ENCODE assay signal across 8 cellular contexts in the genomic region with DNA sequence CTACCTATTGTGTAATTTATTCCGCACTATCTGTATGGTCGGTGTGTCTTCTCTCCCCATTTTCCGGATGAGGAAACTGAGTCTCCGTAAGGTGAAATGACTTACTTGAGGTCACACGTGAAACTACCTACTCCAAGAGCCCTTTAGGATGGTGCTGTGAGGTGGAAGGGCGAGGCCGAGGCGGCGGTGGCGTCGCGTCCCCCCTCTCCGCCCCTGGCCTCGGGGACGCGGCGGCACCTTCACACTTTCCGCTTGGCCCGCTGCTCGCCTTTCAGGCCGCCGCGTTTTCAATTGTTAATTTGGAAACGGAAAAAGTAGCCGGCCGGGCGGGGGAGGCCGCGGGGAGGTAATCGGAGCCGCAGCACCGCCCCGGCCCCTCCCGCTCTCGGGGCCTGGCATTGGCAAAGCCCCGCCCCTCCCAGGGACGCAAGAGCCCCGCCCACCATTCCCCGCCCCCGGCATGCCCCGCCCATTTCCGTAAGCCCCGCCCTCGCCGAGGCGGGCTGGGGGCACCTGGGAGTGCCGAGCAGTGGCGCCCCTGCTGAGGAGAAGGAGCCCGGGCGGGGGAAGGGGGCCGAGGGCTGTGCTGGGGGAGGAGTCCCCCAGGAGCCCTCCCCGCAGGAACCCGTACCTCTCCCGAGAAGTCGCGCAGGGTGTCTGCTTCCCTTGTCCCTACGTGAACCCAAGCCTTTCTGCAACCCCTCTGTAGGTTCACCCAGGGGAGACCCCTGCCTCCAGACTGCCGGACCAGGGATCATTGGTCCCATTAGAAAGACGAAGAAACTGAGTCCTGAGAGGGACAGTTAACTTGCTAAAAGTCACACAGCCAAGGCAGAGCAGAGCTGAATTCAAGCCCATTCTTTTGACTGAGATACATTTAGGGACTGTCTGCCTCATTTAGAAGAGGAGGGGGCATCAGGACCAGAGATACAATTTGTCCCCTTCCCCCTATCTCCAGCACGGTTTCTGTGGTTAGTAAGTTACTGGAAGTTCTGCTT. TPM values are rescaled to one million over a fixed set of nuclear protein-coding genes. Genes with fewer than 3 reads are reported as not detected.
DNase-seq lines count a peak whose midpoint lies in the region; ATAC-seq and TF ChIP-seq lines count a peak whose summit lies in the region.

No MANE protein-coding gene starts in this region.

- TF ChIP-seq CTCF in right lobe of liver (IDR thresholded peaks at IDR 0.05): no peak

- peaks cover 41 to 75% (median 57%) of the 10 kb centered on the region in 10 experiments for H3K4me1 ChIP-seq in BLaER1 treated with 17β-estradiol and CSF1 and Interleukin-3, amounts not matched to agents 10 nM and 100 nM
- H3K4me1 ChIP-seq in right lobe of liver: peaks cover 0 to 17% (median 0%) of the 10 kb centered on the region in 4 donors

- no peaks in the 10 kb centered on the region for H3K27me3 ChIP-seq in BLaER1 treated with 17β-estradiol and CSF1 and Interleukin-3, amounts not matched to agents 10 nM and 100 nM
- H3K27me3 ChIP-seq in right lobe of liver: no peaks in the 10 kb centered on the region

- peak overlapping the region; percentile 52 to 79 (median 74); a peak in 21 of 22 replicates for H3K9ac ChIP-seq in BLaER1 treated with 17β-estradiol and CSF1 and Interleukin-3, amounts not matched to agents 10 nM and 100 nM

- peak overlapping the region; percentile 77 to 98 (median 92) for H3K4me2 ChIP-seq in BLaER1 treated with 17β-estradiol and CSF1 and Interleukin-3, amounts not matched to agents 10 nM and 100 nM

- peak; percentile 59 for ATAC-seq in GM21619 (IDR thresholded peaks at IDR 0.05; ENCODE audit: unreplicated experiment)
- ATAC-seq in right lobe of liver: peak; percentile 87 to 94 (median 92)
- no peak for ATAC-seq in GM19467 (IDR thresholded peaks at IDR 0.05; ENCODE audit: unreplicated experiment)

- peak; percentile 79 for DNase-seq in NCI-H146 (lab: John Stamatoyannopoulos, UW)
- DNase-seq in activated CD4-positive, alpha-beta T cell treated with anti-CD3 and anti-CD28 coated beads for 4 hours: peak; percentile 83 to 90
- peak; percentile 28 for DNase-seq in cortex of kidney (lab: John Stamatoyannopoulos, UW)
- peak; percentile 77 to 84 (median 81) for DNase-seq in right lobe of liver
- peak; percentile 82 for DNase-seq in stimulated activated CD4-positive, alpha-beta T cell treated with anti-CD3 and anti-CD28 coated beads, Interleukin-4, amount 100 ng/mL, for 24 hours

- H3K27ac ChIP-seq in BLaER1 treated with 17β-estradiol and CSF1 and Interleukin-3, amounts not matched to agents 10 nM and 100 nM: peak overlapping the region in 10 of 11 experiments; percentile 55 to 77 (median 65); a peak in 21 of 22 replicates
- peak overlapping the region in 1 of 3 donors; percentile 47 for H3K27ac ChIP-seq in right lobe of liver

- peaks cover 0 to 13% (median 0%) of the 10 kb centered on the region in 11 experiments; a peak in 4 of 22 replicates for H4K20me1 ChIP-seq in BLaER1 treated with 17β-estradiol and CSF1 and Interleukin-3, amounts not matched to agents 10 nM and 100 nM

- intact Hi-C loops in right lobe of liver (cut with DNase I): no loop called here

- no peaks in the 10 kb centered on the region for H3K36me3 ChIP-seq in BLaER1 treated with 17β-estradiol and CSF1 and Interleukin-3, amounts not matched to agents 10 nM and 100 nM
- H3K36me3 ChIP-seq in right lobe of liver: no peaks in the 10 kb centered on the region

- peak overlapping the region; percentile 49 to 70 (median 56) for H3K4me3 ChIP-seq in BLaER1 treated with 17β-estradiol and CSF1 and Interleukin-3, amounts not matched to agents 10 nM and 100 nM
- H3K4me3 ChIP-seq in right lobe of liver: peak overlapping the region in 2 of 3 donors; percentile 30 to 38

- H3K9me3 ChIP-seq in BLaER1 treated with 17β-estradiol and CSF1 and Interleukin-3, amounts not matched to agents 10 nM and 100 nM (replicated peaks in 1 of 11): no peaks in the 10 kb centered on the region
- no peaks in the 10 kb centered on the region for H3K9me3 ChIP-seq in right lobe of liver

- WGBS in right lobe of liver (ENCODE audit: insufficient coverage, low coverage, low lambda C conversion rate, missing lambda C conversion rate): 24% methylated on average over 11 of the region's 60 CpGs

- TF ChIP-seq POLR2A in right lobe of liver (IDR thresholded peaks at IDR 0.05): no peak

RNA-seq across cellular contexts. Expression of gene KCNQ4, which starts 18.8 kb away (rescaled TPM):
- under 1 TPM; 0.12 to 0.23 (median 0.15) TPM for total RNA-seq in right lobe of liver

RNA-seq across cellular contexts. Expression of gene CITED4, which starts 59.8 kb away (rescaled TPM):
- total RNA-seq in right lobe of liver: 100 to 1,000 TPM in 1 of 6 experiments, 10 to 100 TPM in 5; 19.0 to 116 (median 25.8) TPM

Comparison
In these comparisons a context has a peak if more than half of its experiments do, and no peak if none do; other contexts are left out.
1. DNase-seq: peak in every context shown above with its lines; median percentile 86 in activated CD4-positive, alpha-beta T cell treated with anti-CD3 and anti-CD28 coated beads for 4 hours; 82 in stimulated activated CD4-positive, alpha-beta T cell treated with anti-CD3 and anti-CD28 coated beads, Interleukin-4, amount 100 ng/mL, for 24 hours; 81 in right lobe of liver; 79 in NCI-H146; 28 in cortex of kidney.